ENCODE assay signal across 14 cellular contexts in the genomic region with DNA sequence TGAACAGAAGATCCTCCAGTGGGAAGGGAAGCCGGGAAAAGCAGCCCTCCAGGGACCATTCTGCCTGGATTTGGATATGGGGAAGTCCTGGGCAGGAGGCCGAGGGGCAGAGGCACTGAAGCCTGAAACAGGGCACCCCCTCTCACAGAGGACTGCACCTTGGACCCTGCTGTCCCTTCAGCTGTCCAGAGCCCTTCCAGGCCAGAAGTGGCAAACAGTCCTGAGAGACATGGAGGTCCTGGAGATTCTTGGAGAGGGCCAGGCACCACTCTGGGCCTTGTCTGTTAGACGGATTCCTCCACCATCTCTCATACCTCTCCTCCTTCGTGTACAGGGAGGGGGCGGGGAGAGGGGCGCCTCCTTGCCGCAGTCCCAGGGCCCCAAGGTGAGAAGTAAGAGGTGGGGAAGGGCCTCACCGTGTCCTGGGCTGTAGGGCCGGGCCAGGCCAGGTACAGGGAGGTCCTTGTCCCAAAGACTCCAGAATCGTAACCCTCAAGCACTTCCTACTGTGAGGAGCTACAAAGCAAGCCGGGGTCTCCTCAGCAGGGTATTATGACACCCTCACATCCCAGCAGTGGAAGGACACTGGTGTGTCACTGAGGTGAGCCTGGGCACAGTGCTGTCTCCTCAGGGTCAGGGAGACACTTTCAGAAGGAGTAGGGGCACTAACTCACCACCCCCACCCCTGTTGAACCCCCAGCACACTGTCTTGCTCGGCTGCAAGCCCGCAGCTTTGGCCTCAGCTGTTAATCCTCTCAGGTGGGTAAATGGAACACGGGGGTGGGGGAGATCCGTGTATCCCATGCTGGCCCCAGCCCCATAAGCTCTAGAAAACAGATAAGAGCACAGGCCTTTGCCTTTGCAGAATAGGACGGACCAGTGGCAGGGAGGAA. TPM values are rescaled to one million over a fixed set of nuclear protein-coding genes. Genes with fewer than 3 reads are reported as not detected.
"Had no signal": no experiment of that assay in that cellular context is flagged by ENCODE, and none has a peak within 500 bp of the region (broad histone marks: within the 10 kb centered on the region; RNA-seq: fewer than 3 reads in every experiment).

No MANE protein-coding gene starts in this region.

- ATAC-seq: activated naive CD4-positive, alpha-beta T cell treated with anti-CD3 and anti-CD28 coated beads, Interleukin-2, amount 50 U/mL, for 72 hours; stimulated activated naive B cell treated with anti-CD40 and anti-IgM and Interleukin-4, amounts not matched to agents 10 μg/mL and 1 μg/mL and 100 μg/mL, for 72 hours had no signal

- DNase-seq: activated CD4-positive, alpha-beta T cell treated with anti-CD3 and anti-CD28 coated beads, Interleukin-2, amount 50 U/mL, for 4 hours; activated T-cell treated with anti-CD3 and anti-CD28 coated beads, Interleukin-2, amount 50 U/mL, for 1 hour; brain microvascular endothelial cell; dermis blood vessel endothelial cell; islet precursor cell; left ventricle myocardium superior; stimulated activated CD4-positive, alpha-beta T cell treated with anti-CD3 and anti-CD28 coated beads, Interleukin-1b, Interleukin-23, amount 100 ng/mL, for 48 hours; stimulated activated naive B cell treated with anti-CD40 and anti-IgM and Interleukin-4, amounts not matched to agents 10 μg/mL and 1 μg/mL and 100 μg/mL, for 72 hours; T-helper 2 cell had no signal

- H3K27ac ChIP-seq: brain microvascular endothelial cell, esophagus muscularis mucosa, right atrium auricular region, suprapubic skin had no signal

- H3K4me3 ChIP-seq: esophagus muscularis mucosa, right atrium auricular region, suprapubic skin had no signal

- H3K4me1 ChIP-seq: esophagus muscularis mucosa, right atrium auricular region, suprapubic skin had no signal

- FAIRE-seq: TTC549 had no signal

- H3K36me3 ChIP-seq: brain microvascular endothelial cell, esophagus muscularis mucosa, right atrium auricular region, suprapubic skin had no signal

- H3K27me3 ChIP-seq: brain microvascular endothelial cell, esophagus muscularis mucosa, right atrium auricular region, suprapubic skin had no signal

- H3K9me3 ChIP-seq: esophagus muscularis mucosa, right atrium auricular region, suprapubic skin had no signal

RNA-seq across cellular contexts. Expression of a gene that starts 16.6 kb away (rescaled TPM):
- total RNA-seq: activated naive CD4-positive, alpha-beta T cell treated with anti-CD3 and anti-CD28 coated beads, Interleukin-2, amount 50 U/mL, for 72 hours had no signal
